ENCODE assay signal across 14 cellular contexts in the genomic region with DNA sequence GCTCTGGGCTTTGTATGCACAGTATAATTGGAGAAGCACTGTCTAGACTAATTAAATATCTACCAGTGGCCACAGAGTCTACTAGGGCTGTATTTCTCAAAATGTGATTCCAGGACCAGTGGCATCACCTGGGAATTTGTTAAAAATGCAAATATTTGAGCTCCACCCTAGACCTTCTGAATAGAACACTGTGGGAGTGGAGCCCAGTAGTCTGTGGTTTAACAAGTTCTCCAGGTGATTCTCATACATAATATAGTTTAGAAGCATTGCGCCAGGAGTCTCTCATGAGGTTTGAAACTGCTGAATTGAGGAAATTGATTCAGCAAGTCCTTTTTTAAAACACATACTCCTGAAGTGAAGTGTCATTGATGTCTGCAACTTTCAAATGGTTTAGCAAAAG.
DNase-seq lines count a peak whose midpoint lies in the region; ATAC-seq and TF ChIP-seq lines count a peak whose summit lies in the region.
"Had no signal": no experiment of that assay in that cellular context is flagged by ENCODE, and none has a peak within 500 bp of the region (broad histone marks: within the 10 kb centered on the region; RNA-seq: fewer than 3 reads in every experiment).

No MANE protein-coding gene starts in this region.

- DNase-seq in COR-L47 (lab: John Stamatoyannopoulos, UW) (peak; percentile 27), LNCaP clone FGC (ENCODE audit: low read depth) (peak; percentile 62), astrocyte of the hippocampus (ENCODE audit: low read depth, low spot score) (peak; percentile 14), mesothelial cell of epicardium (ENCODE audit: low spot score in 2 of 2, unreplicated experiment in 2 of 2) (no peak), AG08395 (ENCODE audit: low spot score) (no peak)
- DNase-seq in activated naive CD4-positive, alpha-beta T cell treated with anti-CD3 and anti-CD28 coated beads, Interleukin-2, amount 50 U/mL, for 16 hours, result no peak
- no peak for DNase-seq in activated CD8-positive, alpha-beta memory T cell treated with anti-CD3 and anti-CD28 coated beads, Interleukin-2, amount 50 U/mL, for 4 hours
- DNase-seq: activated CD4-positive, alpha-beta T cell treated with anti-CD3 and anti-CD28 coated beads for 4 hours; activated T-cell treated with anti-CD3 and anti-CD28 coated beads, Interleukin-2, amount 50 U/mL, for 24 hours; DMS79; ovary; Peyer's patch; T-helper 2 cell had no signal

- no peak overlapping the region for H3K4me3 ChIP-seq in LNCaP clone FGC (ENCODE audit: low read depth, low read length)
- H3K4me3 ChIP-seq: ovary, Peyer's patch had no signal

- H3K27ac Mint-ChIP-seq in mesothelial cell of epicardium, result peak overlapping the region; percentile 92
- H3K27ac Mint-ChIP-seq: activated T-cell treated with anti-CD3 and anti-CD28 coated beads, Interleukin-2, amount 50 U/mL, for 24 hours had no signal

- H3K4me1 Mint-ChIP-seq in mesothelial cell of epicardium, result peaks cover 19% of the 10 kb centered on the region

- no peak for TF ChIP-seq CTCF in LNCaP clone FGC (IDR thresholded peaks at IDR 0.05; ENCODE audit: control insufficient read depth, extremely low read depth, insufficient read depth)
- no peak for TF ChIP-seq CTCF in mesothelial cell of epicardium (IDR thresholded peaks at IDR 0.05; ENCODE audit: unreplicated experiment)

- H3K36me3 Mint-ChIP-seq in mesothelial cell of epicardium, result peaks cover 19% of the 10 kb centered on the region

- no peak overlapping the region for H3K4me3 Mint-ChIP-seq in mesothelial cell of epicardium
- H3K4me3 Mint-ChIP-seq: activated T-cell treated with anti-CD3 and anti-CD28 coated beads, Interleukin-2, amount 50 U/mL, for 24 hours had no signal

- no peaks in the 10 kb centered on the region for H3K9me3 Mint-ChIP-seq in mesothelial cell of epicardium
- H3K9me3 Mint-ChIP-seq: activated T-cell treated with anti-CD3 and anti-CD28 coated beads, Interleukin-2, amount 50 U/mL, for 24 hours had no signal

- no peak for ATAC-seq in GM19351 (IDR thresholded peaks at IDR 0.05; ENCODE audit: unreplicated experiment)

- H3K27me3 Mint-ChIP-seq in mesothelial cell of epicardium (ENCODE audit: low read depth), result no peaks in the 10 kb centered on the region
- H3K27me3 Mint-ChIP-seq: activated T-cell treated with anti-CD3 and anti-CD28 coated beads, Interleukin-2, amount 50 U/mL, for 24 hours had no signal

Comparison
In these comparisons a context has a peak if more than half of its experiments do, and no peak if none do; other contexts are left out.
1. DNase-seq: peak in COR-L47 (single experiment), LNCaP clone FGC (single experiment) and astrocyte of the hippocampus (single experiment); none in mesothelial cell of epicardium (0 of 2), AG08395 (single experiment), activated naive CD4-positive, alpha-beta T cell treated with anti-CD3 and anti-CD28 coated beads, Interleukin-2, amount 50 U/mL, for 16 hours (single experiment) and activated CD8-positive, alpha-beta memory T cell treated with anti-CD3 and anti-CD28 coated beads, Interleukin-2, amount 50 U/mL, for 4 hours (single experiment).